Comparison of ENCODE assay signal across 25 cellular contexts in genomic region chr9:84436386-84437114, GRCh38.
A peak's percentile ranks its signal among the peaks of the same experiment; 100 is the strongest.
DNase-seq lines count a peak whose midpoint lies in the region; ATAC-seq and TF ChIP-seq lines count a peak whose summit lies in the region.
"Had no signal": no experiment of that assay in that cellular context is flagged by ENCODE, and none has a peak within 500 bp of the region (broad histone marks: within the 10 kb centered on the region; RNA-seq: fewer than 3 reads in every experiment).

No MANE protein-coding gene starts in this region.

- H3K4me1 Mint-ChIP-seq in mesothelial cell of epicardium = peaks cover 11% of the 10 kb centered on the region
- H3K4me1 Mint-ChIP-seq in WTC11 = no peaks in the 10 kb centered on the region
- H3K4me1 Mint-ChIP-seq: activated CD4-positive, alpha-beta T cell treated with anti-CD3 and anti-CD28 coated beads for 36 hours; stimulated activated naive B cell treated with anti-CD40 and anti-IgM and Interleukin-4, amounts not matched to agents 10 μg/mL and 1 μg/mL and 100 μg/mL, for 72 hours; T-helper 17 cell had no signal

- H3K27me3 ChIP-seq in SK-N-SH (ENCODE audit: insufficient read depth) = no peaks in the 10 kb centered on the region
- H3K27me3 ChIP-seq: adrenal gland, BLaER1, spleen had no signal

- TF ChIP-seq CTCF in mesothelial cell of epicardium (IDR thresholded peaks at IDR 0.05; ENCODE audit: unreplicated experiment) = no peak
- no peak for TF ChIP-seq CTCF in WTC11 (IDR thresholded peaks at IDR 0.05)
- no peak for TF ChIP-seq CTCF in SK-N-SH (IDR thresholded peaks at IDR 0.05)

- WGBS in SK-N-SH (ENCODE audit: low lambda C conversion rate) = 27% methylated on average over 5 of the region's 5 CpGs

- no peak for TF ChIP-seq EP300 in SK-N-SH (IDR thresholded peaks at IDR 0.05; ENCODE audit: borderline replicate concordance in 1 of 2, low read depth in 1 of 2, low read length in 1 of 2)

- H3K4me3 Mint-ChIP-seq in mesothelial cell of epicardium (no peak overlapping the region), WTC11 (no peak overlapping the region)
- H3K4me3 Mint-ChIP-seq: activated CD4-positive, alpha-beta T cell treated with anti-CD3 and anti-CD28 coated beads for 36 hours; activated T-cell treated with anti-CD3 and anti-CD28 coated beads, Interleukin-2, amount 50 U/mL, for 24 hours; HFFc6; stimulated activated naive B cell treated with anti-CD40 and anti-IgM and Interleukin-4, amounts not matched to agents 10 μg/mL and 1 μg/mL and 100 μg/mL, for 72 hours; T-helper 17 cell had no signal

- ATAC-seq in WTC11 = no peak
- ATAC-seq in GM21528 (IDR thresholded peaks at IDR 0.05; ENCODE audit: low FRiP score, unreplicated experiment) = no peak
- ATAC-seq: activated CD4-positive, alpha-beta T cell treated with anti-CD3 and anti-CD28 coated beads for 36 hours; stimulated activated naive B cell treated with anti-CD40 and anti-IgM and Interleukin-4, amounts not matched to agents 10 μg/mL and 1 μg/mL and 100 μg/mL, for 72 hours; T-helper 17 cell had no signal

- peak; percentile 68 for DNase-seq in DMS 273 (lab: John Stamatoyannopoulos, UW; ENCODE audit: unreplicated experiment)
- peak; percentile 1 for DNase-seq in NCI-H524 treated with DMSO at 0.1 percent for 48 hours (lab: John Stamatoyannopoulos, UW)
- DNase-seq in globus pallidus (ENCODE audit: low spot score) = peak; percentile 11
- DNase-seq in mesothelial cell of epicardium (ENCODE audit: low spot score in 2 of 2, unreplicated experiment in 2 of 2) = no peak
- DNase-seq in WTC11 (ENCODE audit: low spot score) = no peak
- DNase-seq in glomerular visceral epithelial cell (ENCODE audit: extremely low spot score) = no peak
- DNase-seq in SK-N-SH = no peak
- DNase-seq: activated CD4-positive, alpha-beta T cell treated with anti-CD3 and anti-CD28 coated beads for 36 hours; activated T-cell treated with anti-CD3 and anti-CD28 coated beads, Interleukin-2, amount 50 U/mL, for 24 hours; adrenal gland; EL; glutamatergic neuron; HFFc6; IMR-90; mesendoderm; NCI-H1417; NCI-H2107; NCI-H510A treated with DMSO at 0.1 percent for 48 hours; spleen; stimulated activated CD4-positive, alpha-beta T cell treated with anti-CD3 and anti-CD28 coated beads, Interleukin-2, amount 100 ng/mL, for 48 hours; stimulated activated naive B cell treated with anti-CD40 and anti-IgM and Interleukin-4, amounts not matched to agents 10 μg/mL and 1 μg/mL and 100 μg/mL, for 72 hours; T-helper 17 cell had no signal

- no peaks in the 10 kb centered on the region for H3K9me2 ChIP-seq in SK-N-SH

- POLR2A ChIA-PET in WTC11 (lab: Charles Lee) = no interaction called here
- POLR2A ChIA-PET in SK-N-SH (lab: Yijun Ruan, JAX) = no interaction called here

- no peak overlapping the region for H3K4me3 ChIP-seq in SK-N-SH (ENCODE audit: low read depth in 2 of 2, low read length in 1 of 2)
- H3K4me3 ChIP-seq: adrenal gland, BLaER1, spleen, thoracic aorta had no signal

- no peaks in the 10 kb centered on the region for H3K36me3 ChIP-seq in SK-N-SH (replicated peaks in 1 of 2; ENCODE audit: control insufficient read depth in 1 of 2, insufficient read depth in 2 of 2, low read length in 1 of 2)
- H3K36me3 ChIP-seq: adrenal gland, BLaER1, spleen, thoracic aorta had no signal

- H3K9me3 Mint-ChIP-seq in mesothelial cell of epicardium (peaks cover 9% of the 10 kb centered on the region), WTC11 (peaks cover 11% of the 10 kb centered on the region)
- H3K9me3 Mint-ChIP-seq: activated T-cell treated with anti-CD3 and anti-CD28 coated beads, Interleukin-2, amount 50 U/mL, for 24 hours had no signal

- H3K27me3 Mint-ChIP-seq in mesothelial cell of epicardium (ENCODE audit: low read depth) = no peaks in the 10 kb centered on the region
- 0 out of 2 replicates have a peak, but pooled peaks cover 3% of the 10 kb centered on the region for H3K27me3 Mint-ChIP-seq in WTC11 (ENCODE audit: low read depth)
- H3K27me3 Mint-ChIP-seq: activated T-cell treated with anti-CD3 and anti-CD28 coated beads, Interleukin-2, amount 50 U/mL, for 24 hours had no signal

- no peak overlapping the region for H3K27ac ChIP-seq in SK-N-SH (ENCODE audit: low read depth in 2 of 2, low read length in 1 of 2)
- H3K27ac ChIP-seq: adrenal gland, BLaER1, spleen, thoracic aorta had no signal

- H4K20me1 ChIP-seq in SK-N-SH (ENCODE audit: insufficient read depth) = no peaks in the 10 kb centered on the region
- H4K20me1 ChIP-seq: BLaER1 had no signal

- no peaks in the 10 kb centered on the region for H3K4me1 ChIP-seq in SK-N-SH (ENCODE audit: control insufficient read depth in 1 of 2, insufficient read depth in 2 of 2, low read depth in 1 of 2, low read length in 1 of 2)
- H3K4me1 ChIP-seq: adrenal gland, BLaER1, spleen had no signal

- no peak overlapping the region for H3K4me2 ChIP-seq in SK-N-SH
- H3K4me2 ChIP-seq: BLaER1 had no signal

- H3F3A ChIP-seq in SK-N-SH (replicated peaks; ENCODE audit: insufficient read depth) = no peaks in the 10 kb centered on the region

- H3K9ac ChIP-seq in SK-N-SH = no peak overlapping the region
- H3K9ac ChIP-seq: BLaER1 had no signal

- H3K36me3 Mint-ChIP-seq in mesothelial cell of epicardium = no peaks in the 10 kb centered on the region
- no peaks in the 10 kb centered on the region for H3K36me3 Mint-ChIP-seq in WTC11
- H3K36me3 Mint-ChIP-seq: stimulated activated naive B cell treated with anti-CD40 and anti-IgM and Interleukin-4, amounts not matched to agents 10 μg/mL and 1 μg/mL and 100 μg/mL, for 72 hours had no signal

- H3K27ac Mint-ChIP-seq in mesothelial cell of epicardium (peak overlapping the region; percentile 77), WTC11 (no peak overlapping the region)
- H3K27ac Mint-ChIP-seq: activated CD4-positive, alpha-beta T cell treated with anti-CD3 and anti-CD28 coated beads for 36 hours; activated T-cell treated with anti-CD3 and anti-CD28 coated beads, Interleukin-2, amount 50 U/mL, for 24 hours; HFFc6; stimulated activated naive B cell treated with anti-CD40 and anti-IgM and Interleukin-4, amounts not matched to agents 10 μg/mL and 1 μg/mL and 100 μg/mL, for 72 hours; T-helper 17 cell had no signal

- no peaks in the 10 kb centered on the region for H3K9me3 ChIP-seq in SK-N-SH
- H3K9me3 ChIP-seq: adrenal gland, BLaER1, thoracic aorta had no signal

- no peak overlapping the region for H2AFZ ChIP-seq in SK-N-SH (ENCODE audit: low read depth)

- CTCF ChIA-PET in WTC11 (lab: Charles Lee) = no interaction called here
- CTCF ChIA-PET in SK-N-SH (lab: Yijun Ruan, JAX) = interaction anchor here (0.7 to 1.4 kb wide), 3 partner anchors 12 to 232 kb away, joined by 3 to 4 read pairs (median 3); partner anchors contain the start of gene NTRK2

- no peak for TF ChIP-seq RAD21 in SK-N-SH (IDR thresholded peaks at IDR 0.05; ENCODE audit: low read length)

- no peaks in the 10 kb centered on the region for H3K79me2 ChIP-seq in SK-N-SH (ENCODE audit: insufficient read depth)

TF ChIP-seq in WTC11, 78 proteins besides CTCF, POLR2A, EP300 and RAD21 (continues in another document):
- no peak for TF ChIP-seq GTF2I (CRISPR knock-in tag; conservative IDR thresholded peaks at IDR 0.05)
- TF ChIP-seq ZNF232 (CRISPR knock-in tag; IDR thresholded peaks at IDR 0.05) = no peak
- no peak for TF ChIP-seq HMGA2 (CRISPR knock-in tag; IDR thresholded peaks at IDR 0.05)

TF ChIP-seq in SK-N-SH, 30 proteins besides CTCF, POLR2A, EP300 and RAD21:
- no peak for TF ChIP-seq FOXM1 (IDR thresholded peaks at IDR 0.05; ENCODE audit: low read depth)
- TF ChIP-seq GATA2 (CRISPR knock-in tag; IDR thresholded peaks at IDR 0.05) = no peak
- no peak for TF ChIP-seq GABPA (IDR thresholded peaks at IDR 0.05; ENCODE audit: low read depth)
- TF ChIP-seq RXRA (IDR thresholded peaks at IDR 0.05; ENCODE audit: borderline replicate concordance, low read depth) = no peak

Comparison
In these comparisons a context has a peak if more than half of its experiments do, and no peak if none do; other contexts are left out.
1. DNase-seq: peak in DMS 273 (single experiment), NCI-H524 treated with DMSO at 0.1 percent for 48 hours (single experiment) and globus pallidus (single experiment); none in mesothelial cell of epicardium (0 of 2), WTC11 (single experiment), glomerular visceral epithelial cell (single experiment) and SK-N-SH (single experiment).